In the genomic region with DNA sequence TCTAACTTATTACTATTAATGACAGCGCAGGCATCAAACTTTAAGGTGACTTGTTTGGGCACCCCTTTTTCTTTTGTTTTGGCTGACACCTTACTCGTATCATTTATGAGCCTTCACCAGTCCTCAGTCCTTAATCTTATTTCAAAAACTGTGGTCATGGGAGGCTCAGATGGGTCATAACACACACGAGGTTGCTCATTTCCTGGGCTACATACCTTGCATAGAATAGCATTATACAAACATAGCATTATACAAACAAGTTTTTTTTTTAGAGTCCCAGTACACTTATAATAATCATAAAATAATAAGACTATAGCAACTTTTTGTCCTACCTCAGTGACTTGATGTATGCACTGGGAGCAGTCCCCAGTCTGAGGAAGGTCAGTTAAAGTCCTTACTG, we compare ENCODE assay signal across 1 cellular context.
TF ChIP-seq lines count a peak whose summit lies in the region.

No MANE protein-coding gene starts in this region.

TF ChIP-seq in IMR-90, 13 proteins besides CTCF, POLR2A, EP300 and RAD21:
- TF ChIP-seq RCOR1 (IDR thresholded peaks at IDR 0.05; ENCODE audit: insufficient replicate concordance, low read length), result no peak
